ENCODE assay signal across 8 cellular contexts in genomic region chr10:93481931-93482834, GRCh38. TPM values are rescaled to one million over a fixed set of nuclear protein-coding genes. Genes with fewer than 3 reads are reported as not detected.
DNase-seq lines count a peak whose midpoint lies in the region; ATAC-seq and TF ChIP-seq lines count a peak whose summit lies in the region.

A gene with protein sequence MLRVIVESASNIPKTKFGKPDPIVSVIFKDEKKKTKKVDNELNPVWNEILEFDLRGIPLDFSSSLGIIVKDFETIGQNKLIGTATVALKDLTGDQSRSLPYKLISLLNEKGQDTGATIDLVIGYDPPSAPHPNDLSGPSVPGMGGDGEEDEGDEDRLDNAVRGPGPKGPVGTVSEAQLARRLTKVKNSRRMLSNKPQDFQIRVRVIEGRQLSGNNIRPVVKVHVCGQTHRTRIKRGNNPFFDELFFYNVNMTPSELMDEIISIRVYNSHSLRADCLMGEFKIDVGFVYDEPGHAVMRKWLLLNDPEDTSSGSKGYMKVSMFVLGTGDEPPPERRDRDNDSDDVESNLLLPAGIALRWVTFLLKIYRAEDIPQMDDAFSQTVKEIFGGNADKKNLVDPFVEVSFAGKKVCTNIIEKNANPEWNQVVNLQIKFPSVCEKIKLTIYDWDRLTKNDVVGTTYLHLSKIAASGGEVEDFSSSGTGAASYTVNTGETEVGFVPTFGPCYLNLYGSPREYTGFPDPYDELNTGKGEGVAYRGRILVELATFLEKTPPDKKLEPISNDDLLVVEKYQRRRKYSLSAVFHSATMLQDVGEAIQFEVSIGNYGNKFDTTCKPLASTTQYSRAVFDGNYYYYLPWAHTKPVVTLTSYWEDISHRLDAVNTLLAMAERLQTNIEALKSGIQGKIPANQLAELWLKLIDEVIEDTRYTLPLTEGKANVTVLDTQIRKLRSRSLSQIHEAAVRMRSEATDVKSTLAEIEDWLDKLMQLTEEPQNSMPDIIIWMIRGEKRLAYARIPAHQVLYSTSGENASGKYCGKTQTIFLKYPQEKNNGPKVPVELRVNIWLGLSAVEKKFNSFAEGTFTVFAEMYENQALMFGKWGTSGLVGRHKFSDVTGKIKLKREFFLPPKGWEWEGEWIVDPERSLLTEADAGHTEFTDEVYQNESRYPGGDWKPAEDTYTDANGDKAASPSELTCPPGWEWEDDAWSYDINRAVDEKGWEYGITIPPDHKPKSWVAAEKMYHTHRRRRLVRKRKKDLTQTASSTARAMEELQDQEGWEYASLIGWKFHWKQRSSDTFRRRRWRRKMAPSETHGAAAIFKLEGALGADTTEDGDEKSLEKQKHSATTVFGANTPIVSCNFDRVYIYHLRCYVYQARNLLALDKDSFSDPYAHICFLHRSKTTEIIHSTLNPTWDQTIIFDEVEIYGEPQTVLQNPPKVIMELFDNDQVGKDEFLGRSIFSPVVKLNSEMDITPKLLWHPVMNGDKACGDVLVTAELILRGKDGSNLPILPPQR (N-terminal part only) (minus strand): TSS chr10:93482334. CDS start chr10:93482194, 140 bp downstream.

- H3K4me3 Mint-ChIP-seq in CD14-positive monocyte = peak within 1 kb of the TSS; percentile 92 to 99
- peak within 1 kb of the TSS; percentile 88 for H3K4me3 Mint-ChIP-seq in activated T-cell treated with anti-CD3 and anti-CD28 coated beads, Interleukin-2, amount 50 U/mL, for 4 hours

- H3K27ac ChIP-seq in muscle layer of colon (ENCODE audit: low read depth, low read length) = peak within 1 kb of the TSS; percentile 87
- peak within 1 kb of the TSS; percentile 93 for H3K27ac ChIP-seq in suprapubic skin

- H3K27me3 Mint-ChIP-seq in CD14-positive monocyte (ENCODE audit: low read depth in 3 of 3) = peaks cover 0 to 2% (median 2%) of the 10 kb centered on the region in 3 donors
- H3K27me3 Mint-ChIP-seq in activated T-cell treated with anti-CD3 and anti-CD28 coated beads, Interleukin-2, amount 50 U/mL, for 4 hours (ENCODE audit: low read depth) = peaks cover 20% of the 10 kb centered on the region

- no peaks in the 10 kb centered on the region for H3K27me3 ChIP-seq in muscle layer of colon (ENCODE audit: control insufficient read depth in 1 of 2, insufficient read depth in 2 of 2, low read length in 2 of 2)
- H3K27me3 ChIP-seq in suprapubic skin = no peaks in the 10 kb centered on the region

- 2% methylated on average over 31 of the region's 31 CpGs for WGBS in suprapubic skin

- ATAC-seq in GM19035 (IDR thresholded peaks at IDR 0.05; ENCODE audit: unreplicated experiment) (peak; percentile 65), HG03460 (IDR thresholded peaks at IDR 0.05; ENCODE audit: unreplicated experiment) (peak; percentile 73)
- peak; percentile 72 to 75 for ATAC-seq in activated T-cell treated with anti-CD3 and anti-CD28 coated beads, Interleukin-2, amount 50 U/mL, for 4 hours

- H3K4me1 Mint-ChIP-seq in CD14-positive monocyte = peaks cover 41% of the 10 kb centered on the region
- peaks cover 16% of the 10 kb centered on the region for H3K4me1 Mint-ChIP-seq in activated T-cell treated with anti-CD3 and anti-CD28 coated beads, Interleukin-2, amount 50 U/mL, for 4 hours (ENCODE audit: low read depth)

- TF ChIP-seq EP300 in suprapubic skin (IDR thresholded peaks at IDR 0.05) = no peak

- intact Hi-C loops in CD14-positive monocyte (cut with micrococcal nuclease) = loop anchor here (2.0 to 5.0 kb wide), 3 partner anchors 35 to 105 kb away; no protein-coding TSS in a partner anchor

- no peaks in the 10 kb centered on the region for H3K36me3 ChIP-seq in muscle layer of colon (ENCODE audit: insufficient read depth, low read length)
- peaks cover 3% of the 10 kb centered on the region for H3K36me3 ChIP-seq in suprapubic skin

- H3K4me3 ChIP-seq in muscle layer of colon (ENCODE audit: low read depth in 1 of 2, low read length in 2 of 2) (peak within 1 kb of the TSS; percentile 69 to 94), suprapubic skin (peak within 1 kb of the TSS; percentile 61)

- peak within 1 kb of the TSS; percentile 97 for H3K9ac ChIP-seq in muscle layer of colon (ENCODE audit: low read length)

- no peak for DNase-seq in CD14-positive monocyte (ENCODE audit: low spot score)
- peak; percentile 70 for DNase-seq in NOMO-1 treated with dmso at 0.1 percent for 144 hours (lab: John Stamatoyannopoulos, UW; ENCODE audit: unreplicated experiment)
- DNase-seq in activated T-cell treated with anti-CD3 and anti-CD28 coated beads, Interleukin-2, amount 50 U/mL, for 4 hours = peak; percentile 26
- DNase-seq in fibroblast of gingiva (ENCODE audit: low read depth) = peak; percentile 87
- DNase-seq in suprapubic skin (ENCODE audit: low spot score in 2 of 2) = no peak

- TF ChIP-seq POLR2A in suprapubic skin (IDR thresholded peaks at IDR 0.05) = peak in 1 of 2 donors; percentile 57

- peak; percentile 80 for TF ChIP-seq CTCF in CD14-positive monocyte (IDR thresholded peaks at IDR 0.05)
- peak; percentile 2 to 44 for TF ChIP-seq CTCF in suprapubic skin (IDR thresholded peaks at IDR 0.05)

- H3K4me1 ChIP-seq in muscle layer of colon (ENCODE audit: insufficient read depth, low read length) (peaks cover 17% of the 10 kb centered on the region), suprapubic skin (peaks cover 31% of the 10 kb centered on the region)

- no peaks in the 10 kb centered on the region for H3K9me3 ChIP-seq in muscle layer of colon (ENCODE audit: low read length)
- H3K9me3 ChIP-seq in suprapubic skin = no peaks in the 10 kb centered on the region

- peaks cover 9 to 19% of the 10 kb centered on the region in 2 donors for H3K36me3 Mint-ChIP-seq in CD14-positive monocyte
- H3K36me3 Mint-ChIP-seq in activated T-cell treated with anti-CD3 and anti-CD28 coated beads, Interleukin-2, amount 50 U/mL, for 4 hours (ENCODE audit: insufficient read depth) = no peaks in the 10 kb centered on the region

- H3K27ac Mint-ChIP-seq in CD14-positive monocyte = peak within 1 kb of the TSS; percentile 92 to 99 (median 96)

- no peaks in the 10 kb centered on the region for H3K9me3 Mint-ChIP-seq in CD14-positive monocyte
- no peaks in the 10 kb centered on the region for H3K9me3 Mint-ChIP-seq in activated T-cell treated with anti-CD3 and anti-CD28 coated beads, Interleukin-2, amount 50 U/mL, for 4 hours

RNA-seq across cellular contexts. Expression of the gene that starts here (rescaled TPM):
- 10 to 100 TPM in 1 of 2 donors, 1 to 10 TPM in 1; 9.7 to 14.5 TPM for polyA plus RNA-seq in CD14-positive monocyte
- total RNA-seq in activated T-cell treated with anti-CD3 and anti-CD28 coated beads, Interleukin-2, amount 50 U/mL, for 4 hours = 10 to 100 TPM; 39.2 to 65.4 (median 42.6) TPM
- total RNA-seq in suprapubic skin = 100 to 1,000 TPM in 3 of 4 donors, 10 to 100 TPM in 1; 77.8 to 174 (median 116) TPM

Comparison
In these comparisons a context has a peak if more than half of its experiments do, and no peak if none do; other contexts are left out.
1. DNase-seq: peak in NOMO-1 treated with dmso at 0.1 percent for 144 hours (single experiment), activated T-cell treated with anti-CD3 and anti-CD28 coated beads, Interleukin-2, amount 50 U/mL, for 4 hours (single experiment) and fibroblast of gingiva (single experiment); none in CD14-positive monocyte (single experiment) and suprapubic skin (0 of 2).
2. Peak in every context shown above with its lines, with median percentiles within 50 percentile points of each other: ATAC-seq.